Comparison of ENCODE assay signal across 16 cellular contexts in genomic region chr3:5572168-5572567, GRCh38.
DNase-seq lines count a peak whose midpoint lies in the region; ATAC-seq and TF ChIP-seq lines count a peak whose summit lies in the region.
"Had no signal": no experiment of that assay in that cellular context is flagged by ENCODE, and none has a peak within 500 bp of the region (broad histone marks: within the 10 kb centered on the region; RNA-seq: fewer than 3 reads in every experiment).

No MANE protein-coding gene starts in this region.

- peak overlapping the region; percentile 58 for H3K27ac ChIP-seq in endodermal cell (ENCODE audit: low read depth, low read length)
- no peak overlapping the region for H3K27ac ChIP-seq in heart left ventricle
- no peak overlapping the region for H3K27ac ChIP-seq in naive thymus-derived CD4-positive, alpha-beta T cell (ENCODE audit: low read depth, low read length)
- H3K27ac ChIP-seq: C4-2B had no signal

- no peak overlapping the region for H3K9ac ChIP-seq in endodermal cell (ENCODE audit: extremely low read depth, low read length, poor library complexity, severe bottlenecking)

- POLR2A ChIA-PET in naive thymus-derived CD4-positive, alpha-beta T cell (lab: Charles Lee): no interaction called here

- ATAC-seq in heart left ventricle (no peak), HG03097 (IDR thresholded peaks at IDR 0.05; ENCODE audit: low FRiP score, unreplicated experiment) (no peak)
- no peak for ATAC-seq in naive thymus-derived CD4-positive, alpha-beta T cell
- ATAC-seq: GM23338, HepG2 had no signal

- no peaks in the 10 kb centered on the region for H3K4me1 ChIP-seq in endodermal cell (ENCODE audit: control insufficient read depth, insufficient read depth, low read length)
- no peaks in the 10 kb centered on the region for H3K4me1 ChIP-seq in heart left ventricle
- no peaks in the 10 kb centered on the region for H3K4me1 ChIP-seq in naive thymus-derived CD4-positive, alpha-beta T cell (ENCODE audit: control insufficient read depth in 2 of 2, insufficient read depth in 2 of 2, low read length in 2 of 2)
- H3K4me1 ChIP-seq: Caco-2 had no signal

- CTCF ChIA-PET in naive thymus-derived CD4-positive, alpha-beta T cell (lab: Charles Lee): no interaction called here

- TF ChIP-seq POLR2A in heart left ventricle (IDR thresholded peaks at IDR 0.05): no peak

- no peaks in the 10 kb centered on the region for H3K36me3 Mint-ChIP-seq in endodermal cell (ENCODE audit: low read depth)
- no peaks in the 10 kb centered on the region for H3K36me3 Mint-ChIP-seq in progenitor cell of endocrine pancreas (ENCODE audit: insufficient read depth)
- H3K36me3 Mint-ChIP-seq in naive thymus-derived CD4-positive, alpha-beta T cell: no peaks in the 10 kb centered on the region
- H3K36me3 Mint-ChIP-seq: IgD-negative memory B cell had no signal

- H3K4me3 ChIP-seq in endodermal cell (ENCODE audit: low read length) (no peak overlapping the region), heart left ventricle (no peak overlapping the region)
- no peak overlapping the region for H3K4me3 ChIP-seq in naive thymus-derived CD4-positive, alpha-beta T cell (ENCODE audit: low read length)
- H3K4me3 ChIP-seq: GM23338 had no signal

- H3K27me3 Mint-ChIP-seq in endodermal cell (ENCODE audit: insufficient read depth) (no peaks in the 10 kb centered on the region), progenitor cell of endocrine pancreas (no peaks in the 10 kb centered on the region)
- peaks cover 0 to 5% (median 3%) of the 10 kb centered on the region in 5 donors for H3K27me3 Mint-ChIP-seq in naive thymus-derived CD4-positive, alpha-beta T cell
- H3K27me3 Mint-ChIP-seq: CD4-positive, alpha-beta T cell; IgD-negative memory B cell had no signal

- H3K36me3 ChIP-seq in endodermal cell (ENCODE audit: control insufficient read depth, insufficient read depth, low read length) (no peaks in the 10 kb centered on the region), heart left ventricle (no peaks in the 10 kb centered on the region)
- H3K36me3 ChIP-seq in naive thymus-derived CD4-positive, alpha-beta T cell (ENCODE audit: control insufficient read depth in 2 of 3, insufficient read depth in 3 of 3, low read length in 3 of 3): no peaks in the 10 kb centered on the region

- H3K27me3 ChIP-seq in endodermal cell (ENCODE audit: control insufficient read depth, insufficient read depth, low read length, poor library complexity, severe bottlenecking): no peaks in the 10 kb centered on the region
- no peaks in the 10 kb centered on the region for H3K27me3 ChIP-seq in heart left ventricle
- no peaks in the 10 kb centered on the region for H3K27me3 ChIP-seq in naive thymus-derived CD4-positive, alpha-beta T cell (ENCODE audit: control insufficient read depth in 2 of 2, insufficient read depth in 2 of 2, low read length in 2 of 2)

- peaks cover 3% of the 10 kb centered on the region for H3K9me3 Mint-ChIP-seq in endodermal cell
- peaks cover 3% of the 10 kb centered on the region for H3K9me3 Mint-ChIP-seq in progenitor cell of endocrine pancreas (ENCODE audit: low read depth)
- H3K9me3 Mint-ChIP-seq in naive thymus-derived CD4-positive, alpha-beta T cell: peaks cover 0 to 8% (median 3%) of the 10 kb centered on the region in 11 donors
- H3K9me3 Mint-ChIP-seq: CD4-positive, alpha-beta T cell had no signal

- DNase-seq in endodermal cell (no peak), medulla oblongata (ENCODE audit: extremely low spot score) (peak; percentile 22), progenitor cell of endocrine pancreas (ENCODE audit: low spot score, unreplicated experiment) (no peak), heart left ventricle (no peak)
- DNase-seq in naive thymus-derived CD4-positive, alpha-beta T cell: no peak
- DNase-seq: ACHN; Caco-2; CD4-positive, alpha-beta T cell; DMS79; GDM1; HCEC 1CT had no signal

- H3K9me3 ChIP-seq in endodermal cell (ENCODE audit: control insufficient read depth, low read length) (no peaks in the 10 kb centered on the region), heart left ventricle (peaks cover 0 to 11% (median 0%) of the 10 kb centered on the region in 12 donors)
- no peaks in the 10 kb centered on the region for H3K9me3 ChIP-seq in naive thymus-derived CD4-positive, alpha-beta T cell (ENCODE audit: control insufficient read depth in 2 of 3, low read length in 3 of 3)
- H3K9me3 ChIP-seq: Caco-2 had no signal

- 71 to 91% methylated on average over 6 of the region's 6 CpGs for WGBS in endodermal cell (ENCODE audit: insufficient coverage in 1 of 2, insufficient read length in 1 of 2), 2 experiments
- WGBS in heart left ventricle, 4 donors: 71 to 75% (median 72%) methylated on average over 6 of the region's 6 CpGs

- H3K4me3 Mint-ChIP-seq in endodermal cell (no peak overlapping the region), progenitor cell of endocrine pancreas (ENCODE audit: low read depth) (no peak overlapping the region)
- H3K4me3 Mint-ChIP-seq in naive thymus-derived CD4-positive, alpha-beta T cell: no peak overlapping the region
- H3K4me3 Mint-ChIP-seq: CD4-positive, alpha-beta T cell; GM23338; IgD-negative memory B cell had no signal

- TF ChIP-seq CTCF in endodermal cell (conservative IDR thresholded peaks at IDR 0.05) (no peak), progenitor cell of endocrine pancreas (IDR thresholded peaks at IDR 0.05; ENCODE audit: unreplicated experiment) (no peak), heart left ventricle (IDR thresholded peaks at IDR 0.05) (no peak)

- H3K4me1 Mint-ChIP-seq in endodermal cell (peaks cover 4% of the 10 kb centered on the region), progenitor cell of endocrine pancreas (ENCODE audit: low read depth) (no peaks in the 10 kb centered on the region)
- H3K4me1 Mint-ChIP-seq in naive thymus-derived CD4-positive, alpha-beta T cell: no peaks in the 10 kb centered on the region
- H3K4me1 Mint-ChIP-seq: GM23338, IgD-negative memory B cell had no signal

- no peak overlapping the region for H3K27ac Mint-ChIP-seq in endodermal cell
- peak overlapping the region; percentile 78 for H3K27ac Mint-ChIP-seq in progenitor cell of endocrine pancreas
- H3K27ac Mint-ChIP-seq in naive thymus-derived CD4-positive, alpha-beta T cell: no peak overlapping the region
- H3K27ac Mint-ChIP-seq: CD4-positive, alpha-beta T cell; GM23338; IgD-negative memory B cell had no signal

- intact Hi-C loops in heart left ventricle (cut with DNase I): no loop called here
- intact Hi-C loops in naive thymus-derived CD4-positive, alpha-beta T cell (cut with micrococcal nuclease): no loop called here
